Comparison of ENCODE assay signal across 8 cellular contexts in genomic region chr17:38705523-38705802, GRCh38. TPM values are rescaled to one million over a fixed set of nuclear protein-coding genes. Genes with fewer than 3 reads are reported as not detected.
DNase-seq lines count a peak whose midpoint lies in the region; ATAC-seq, FAIRE-seq and TF ChIP-seq lines count a peak whose summit lies in the region.

No MANE protein-coding gene starts in this region.

- peak overlapping the region; percentile 99 for H3K4me3 Mint-ChIP-seq in MCF 10A (ENCODE audit: unreplicated experiment)

- peaks cover 36% of the 10 kb centered on the region for H3K36me3 Mint-ChIP-seq in MCF 10A (ENCODE audit: insufficient read depth, unreplicated experiment)

- H3K27ac ChIP-seq in AG04450 (ENCODE audit: low read depth, low read length) (no peak overlapping the region), HUES48 (ENCODE audit: low read depth, low read length) (peak overlapping the region; percentile 65)

- peak overlapping the region; percentile 90 for H3K27ac Mint-ChIP-seq in MCF 10A (ENCODE audit: low read depth, unreplicated experiment)

- no peaks in the 10 kb centered on the region for H3K9me3 Mint-ChIP-seq in MCF 10A (ENCODE audit: unreplicated experiment)

- no peaks in the 10 kb centered on the region for H3K27me3 Mint-ChIP-seq in MCF 10A (ENCODE audit: insufficient read depth, unreplicated experiment)

- H3K4me1 ChIP-seq in HUES48 (ENCODE audit: control insufficient read depth, insufficient read depth, low read length), result peaks cover 30% of the 10 kb centered on the region
- H3K4me1 ChIP-seq in mucosa of descending colon (ENCODE audit: low read depth), result peaks cover 12% of the 10 kb centered on the region

- CTCF ChIA-PET in AG04450 (lab: Charles Lee) (interaction anchor here (1.0 to 2.3 kb wide), 2 partner anchors 24 to 30 kb away, joined by 3 to 6 read pairs; no protein-coding TSS in a partner anchor), MCF 10A (lab: Yijun Ruan, JAX) (interaction anchor here (1.5 kb wide), 1 partner anchor 22 kb away, joined by 5 read pairs; no protein-coding TSS in a partner anchor)

- no peak for FAIRE-seq in RCC 7860 (lab: Jason Lieb, UNC)

- no peak for DNase-seq in AG04450 (ENCODE audit: low read depth, low spot score)
- no peak for DNase-seq in MCF 10A (ENCODE audit: unreplicated experiment)
- peak in 1 of 3 donors; percentile 72 for DNase-seq in mucosa of descending colon
- no peak for DNase-seq in RCC 7860 (ENCODE audit: low spot score)
- no peak for DNase-seq in NCI-H2107 (lab: John Stamatoyannopoulos, UW)
- no peak for DNase-seq in HK-2 (ENCODE audit: unreplicated experiment)

- H3K9me3 ChIP-seq in AG04450 (ENCODE audit: control insufficient read depth, insufficient read depth, low read length) (no peaks in the 10 kb centered on the region; the same call in 1 of the 2 replicates), HUES48 (ENCODE audit: control insufficient read depth, insufficient read depth, low read length) (no peaks in the 10 kb centered on the region), mucosa of descending colon (no peaks in the 10 kb centered on the region)

- H3K27me3 ChIP-seq in AG04450 (ENCODE audit: control insufficient read depth, insufficient read depth, low read length) (no peaks in the 10 kb centered on the region), HUES48 (ENCODE audit: control insufficient read depth, insufficient read depth, low read length) (peaks cover 73% of the 10 kb centered on the region)

- H3K4me1 Mint-ChIP-seq in MCF 10A (ENCODE audit: insufficient read depth, unreplicated experiment), result peaks cover 17% of the 10 kb centered on the region

- no peaks in the 10 kb centered on the region for H3K36me3 ChIP-seq in HUES48 (ENCODE audit: control insufficient read depth, insufficient read depth, low read length)
- H3K36me3 ChIP-seq in mucosa of descending colon (ENCODE audit: low read depth), result no peaks in the 10 kb centered on the region

- intact Hi-C loops in MCF 10A (cut with micrococcal nuclease), result loop anchor here (10.0 kb wide), 1 partner anchor 49 kb away; the partner anchor contains the start of gene PSMB3
- intact Hi-C loops in mucosa of descending colon (cut with DNase I, micrococcal nuclease), result no loop called here

- ATAC-seq in mucosa of descending colon, result no peak
- ATAC-seq in GM21381 (IDR thresholded peaks at IDR 0.05; ENCODE audit: unreplicated experiment), result no peak

- POLR2A ChIA-PET in AG04450 (lab: Yijun Ruan, JAX), result interaction anchor here (1.1 kb wide), 1 partner anchor 27 kb away, joined by 3 read pairs; no protein-coding TSS in a partner anchor
- POLR2A ChIA-PET in MCF 10A (lab: Yijun Ruan, JAX), result interaction anchor here (0.7 to 4.6 kb wide), 17 partner anchors 9 to 241 kb away, joined by 3 to 39 read pairs (median 7); partner anchors contain the start of genes CISD3, EPOP, LASP1 and PSMB3

- peak overlapping the region; percentile 69 for H3K4me3 ChIP-seq in AG04450 (ENCODE audit: low read depth, low read length)
- H3K4me3 ChIP-seq in HUES48 (ENCODE audit: low read depth, low read length), result peak overlapping the region; percentile 57; the same call in 1 of the 2 replicates
- H3K4me3 ChIP-seq in mucosa of descending colon, result peak overlapping the region; percentile 68

- no peak overlapping the region for H3K9ac ChIP-seq in HUES48 (ENCODE audit: low read depth, low read length)

- BruUV-seq in MCF 10A (replicated peaks; lab: Mats Ljungman, UMichigan), result no TSS peak

- no peak for TF ChIP-seq CTCF in AG04450 (IDR thresholded peaks at IDR 0.05; ENCODE audit: low read depth, low read length)
- TF ChIP-seq CTCF in MCF 10A (IDR thresholded peaks at IDR 0.05; ENCODE audit: unreplicated experiment), result no peak
- no peak for TF ChIP-seq CTCF in mucosa of descending colon (IDR thresholded peaks at IDR 0.05)

RNA-seq across cellular contexts. Expression of gene MLLT6, which starts 0.4 kb away (rescaled TPM):
- 16.4 and 17.3 TPM in 2 replicates for polyA plus RNA-seq in AG04450 (2011; rRNA removed)
- 26.2 and 35.4 TPM in 2 replicates for polyA minus RNA-seq in AG04450 (2011; rRNA and poly(A)+ RNA removed)
- total RNA-seq in MCF 10A (2022), result 59.6 and 65.3 TPM in 2 replicates
- 100 to 1,000 TPM in 2 of 3 donors, 10 to 100 TPM in 1; 90.1 to 164 (median 112) TPM for total RNA-seq in mucosa of descending colon

RNA-seq across cellular contexts. Expression of gene CISD3, which starts 24.7 kb away (rescaled TPM):
- 6.5 and 9.8 TPM in 2 replicates for polyA plus RNA-seq in AG04450 (2011; rRNA removed)
- polyA minus RNA-seq in AG04450 (2011; rRNA and poly(A)+ RNA removed), result 2.7 and 2.8 TPM in 2 replicates
- total RNA-seq in MCF 10A (2022) (36.8 and 42.0 TPM in 2 replicates), mucosa of descending colon (100 to 1,000 TPM in 1 of 3 donors, 10 to 100 TPM in 2; 60.8 to 101 (median 91.8) TPM)

RNA-seq across cellular contexts. Expression of gene EPOP, which starts 30.7 kb away (rescaled TPM):
- 0.16 and 0.17 TPM in 2 replicates for polyA plus RNA-seq in AG04450 (2011; rRNA removed)
- polyA minus RNA-seq in AG04450 (2011; rRNA and poly(A)+ RNA removed), result not detected in 2 replicates
- total RNA-seq in MCF 10A (2022) (3.4 and 3.6 TPM in 2 replicates), mucosa of descending colon (1 to 10 TPM in 1 of 3 donors, under 1 TPM in 1, not detected in 1; 0.75 to 1.1 TPM)

RNA-seq across cellular contexts. Expression of gene PCGF2, which starts 42.7 kb away (rescaled TPM):
- 13.5 and 18.0 TPM in 2 replicates for polyA plus RNA-seq in AG04450 (2011; rRNA removed)
- 19.4 and 29.5 TPM in 2 replicates for polyA minus RNA-seq in AG04450 (2011; rRNA and poly(A)+ RNA removed)
- total RNA-seq in MCF 10A (2022), result 32.6 and 39.5 TPM in 2 replicates
- 10 to 100 TPM; 23.8 to 30.7 (median 25.5) TPM for total RNA-seq in mucosa of descending colon

RNA-seq across cellular contexts. Expression of gene PSMB3, which starts 47.1 kb away (rescaled TPM):
- 234 and 276 TPM in 2 replicates for polyA plus RNA-seq in AG04450 (2011; rRNA removed)
- polyA minus RNA-seq in AG04450 (2011; rRNA and poly(A)+ RNA removed), result 220 and 283 TPM in 2 replicates
- total RNA-seq in MCF 10A (2022) (124 and 145 TPM in 2 replicates), mucosa of descending colon (100 to 1,000 TPM; 129 to 197 (median 145) TPM)
